1 cellular context compared by ENCODE assay signal in the genomic region with DNA sequence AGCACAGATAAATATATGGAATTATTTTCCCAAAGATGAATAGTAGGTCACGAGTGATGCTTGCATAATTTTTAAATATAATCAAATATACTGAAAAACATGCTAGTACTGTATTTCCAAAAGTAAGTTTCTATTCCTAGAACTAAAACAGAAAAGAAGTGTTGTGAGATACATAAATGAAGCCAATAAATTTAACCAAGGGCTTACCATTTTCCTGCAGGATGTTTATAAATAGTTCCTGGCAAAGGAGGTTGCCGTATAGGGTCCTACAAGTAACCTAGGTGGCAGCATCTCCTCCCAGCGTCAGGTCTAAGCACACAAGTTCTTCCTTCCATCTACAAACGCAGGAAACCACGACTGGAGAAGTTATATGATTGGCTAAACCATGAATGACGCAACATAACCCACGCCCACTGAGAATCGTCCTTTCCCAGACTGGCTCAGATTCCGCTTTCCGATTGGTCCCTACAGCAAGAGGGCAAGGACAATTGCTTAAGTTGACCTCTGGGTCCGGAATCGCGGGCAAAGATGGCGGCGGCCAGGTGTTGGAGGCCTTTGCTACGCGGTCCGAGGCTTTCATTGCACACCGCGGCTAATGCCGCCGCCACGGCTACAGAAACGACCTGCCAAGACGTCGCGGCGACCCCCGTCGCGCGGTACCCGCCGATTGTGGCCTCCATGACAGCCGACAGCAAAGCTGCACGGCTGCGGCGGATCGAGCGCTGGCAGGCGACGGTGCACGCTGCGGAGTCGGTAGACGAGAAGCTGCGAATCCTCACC.
A peak's percentile ranks its signal among the peaks of the same experiment; 100 is the strongest.
TF ChIP-seq lines count a peak whose summit lies in the region.

MRPS30 (plus strand) TSS at position 513 of the 780 bp plus-strand sequence; CDS start at position 529, 16 bp downstream.

TF ChIP-seq in HEK293, 187 proteins besides CTCF, POLR2A, EP300 and RAD21 (continued from another document and continues in another):
- TF ChIP-seq, protein P1, sequence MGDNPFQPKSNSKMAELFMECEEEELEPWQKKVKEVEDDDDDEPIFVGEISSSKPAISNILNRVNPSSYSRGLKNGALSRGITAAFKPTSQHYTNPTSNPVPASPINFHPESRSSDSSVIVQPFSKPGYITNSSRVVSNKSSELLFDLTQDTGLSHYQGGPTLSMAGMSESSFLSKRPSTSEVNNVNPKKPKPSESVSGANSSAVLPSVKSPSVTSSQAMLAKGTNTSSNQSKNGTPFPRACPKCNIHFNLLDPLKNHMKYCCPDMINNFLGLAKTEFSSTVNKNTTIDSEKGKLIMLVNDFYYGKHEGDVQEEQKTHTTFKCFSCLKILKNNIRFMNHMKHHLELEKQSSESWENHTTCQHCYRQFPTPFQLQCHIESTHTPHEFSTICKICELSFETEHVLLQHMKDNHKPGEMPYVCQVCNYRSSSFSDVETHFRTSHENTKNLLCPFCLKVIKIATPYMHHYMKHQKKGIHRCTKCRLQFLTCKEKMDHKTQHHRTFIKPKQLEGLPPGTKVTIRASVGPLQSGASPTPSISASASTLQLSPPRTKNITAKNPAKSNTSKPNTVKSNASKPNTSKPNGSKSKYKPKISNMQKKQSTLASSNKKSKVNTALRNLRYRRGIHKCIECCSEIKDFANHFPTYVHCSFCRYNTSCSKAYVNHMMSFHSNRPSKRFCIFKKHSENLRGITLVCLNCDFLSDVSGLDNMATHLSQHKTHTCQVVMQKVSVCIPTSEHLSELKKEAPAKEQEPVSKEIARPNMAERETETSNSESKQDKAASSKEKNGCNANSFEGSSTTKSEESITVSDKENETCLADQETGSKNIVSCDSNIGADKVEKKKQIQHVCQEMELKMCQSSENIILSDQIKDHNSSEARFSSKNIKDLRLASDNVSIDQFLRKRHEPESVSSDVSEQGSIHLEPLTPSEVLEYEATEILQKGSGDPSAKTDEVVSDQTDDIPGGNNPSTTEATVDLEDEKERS (tag by site-specific recombination; IDR thresholded peaks at IDR 0.05): no peak
- peak; percentile 98 for TF ChIP-seq YY2 (tag by site-specific recombination; IDR thresholded peaks at IDR 0.05)
- no peak for TF ChIP-seq ZNF174 (tag by site-specific recombination; IDR thresholded peaks at IDR 0.05)
- no peak for TF ChIP-seq ZNF544 (tag by site-specific recombination; IDR thresholded peaks at IDR 0.05)
- TF ChIP-seq ZNF473 (tag by site-specific recombination; IDR thresholded peaks at IDR 0.05): no peak
- TF ChIP-seq ZNF350 (tag by site-specific recombination; IDR thresholded peaks at IDR 0.05): no peak
- TF ChIP-seq, protein P2, sequence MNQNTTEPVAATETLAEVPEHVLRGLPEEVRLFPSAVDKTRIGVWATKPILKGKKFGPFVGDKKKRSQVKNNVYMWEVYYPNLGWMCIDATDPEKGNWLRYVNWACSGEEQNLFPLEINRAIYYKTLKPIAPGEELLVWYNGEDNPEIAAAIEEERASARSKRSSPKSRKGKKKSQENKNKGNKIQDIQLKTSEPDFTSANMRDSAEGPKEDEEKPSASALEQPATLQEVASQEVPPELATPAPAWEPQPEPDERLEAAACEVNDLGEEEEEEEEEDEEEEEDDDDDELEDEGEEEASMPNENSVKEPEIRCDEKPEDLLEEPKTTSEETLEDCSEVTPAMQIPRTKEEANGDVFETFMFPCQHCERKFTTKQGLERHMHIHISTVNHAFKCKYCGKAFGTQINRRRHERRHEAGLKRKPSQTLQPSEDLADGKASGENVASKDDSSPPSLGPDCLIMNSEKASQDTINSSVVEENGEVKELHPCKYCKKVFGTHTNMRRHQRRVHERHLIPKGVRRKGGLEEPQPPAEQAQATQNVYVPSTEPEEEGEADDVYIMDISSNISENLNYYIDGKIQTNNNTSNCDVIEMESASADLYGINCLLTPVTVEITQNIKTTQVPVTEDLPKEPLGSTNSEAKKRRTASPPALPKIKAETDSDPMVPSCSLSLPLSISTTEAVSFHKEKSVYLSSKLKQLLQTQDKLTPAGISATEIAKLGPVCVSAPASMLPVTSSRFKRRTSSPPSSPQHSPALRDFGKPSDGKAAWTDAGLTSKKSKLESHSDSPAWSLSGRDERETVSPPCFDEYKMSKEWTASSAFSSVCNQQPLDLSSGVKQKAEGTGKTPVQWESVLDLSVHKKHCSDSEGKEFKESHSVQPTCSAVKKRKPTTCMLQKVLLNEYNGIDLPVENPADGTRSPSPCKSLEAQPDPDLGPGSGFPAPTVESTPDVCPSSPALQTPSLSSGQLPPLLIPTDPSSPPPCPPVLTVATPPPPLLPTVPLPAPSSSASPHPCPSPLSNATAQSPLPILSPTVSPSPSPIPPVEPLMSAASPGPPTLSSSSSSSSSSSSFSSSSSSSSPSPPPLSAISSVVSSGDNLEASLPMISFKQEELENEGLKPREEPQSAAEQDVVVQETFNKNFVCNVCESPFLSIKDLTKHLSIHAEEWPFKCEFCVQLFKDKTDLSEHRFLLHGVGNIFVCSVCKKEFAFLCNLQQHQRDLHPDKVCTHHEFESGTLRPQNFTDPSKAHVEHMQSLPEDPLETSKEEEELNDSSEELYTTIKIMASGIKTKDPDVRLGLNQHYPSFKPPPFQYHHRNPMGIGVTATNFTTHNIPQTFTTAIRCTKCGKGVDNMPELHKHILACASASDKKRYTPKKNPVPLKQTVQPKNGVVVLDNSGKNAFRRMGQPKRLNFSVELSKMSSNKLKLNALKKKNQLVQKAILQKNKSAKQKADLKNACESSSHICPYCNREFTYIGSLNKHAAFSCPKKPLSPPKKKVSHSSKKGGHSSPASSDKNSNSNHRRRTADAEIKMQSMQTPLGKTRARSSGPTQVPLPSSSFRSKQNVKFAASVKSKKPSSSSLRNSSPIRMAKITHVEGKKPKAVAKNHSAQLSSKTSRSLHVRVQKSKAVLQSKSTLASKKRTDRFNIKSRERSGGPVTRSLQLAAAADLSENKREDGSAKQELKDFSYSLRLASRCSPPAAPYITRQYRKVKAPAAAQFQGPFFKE (tag by site-specific recombination; IDR thresholded peaks at IDR 0.05; ENCODE audit: borderline replicate concordance): no peak
- TF ChIP-seq ZNF488 (tag by site-specific recombination; IDR thresholded peaks at IDR 0.05): no peak
- TF ChIP-seq ZNF132 (tag by site-specific recombination; IDR thresholded peaks at IDR 0.05; ENCODE audit: borderline replicate concordance): no peak
- no peak for TF ChIP-seq ZFHX2 (tag by site-specific recombination; conservative IDR thresholded peaks at IDR 0.05)
- peak; percentile 57 for TF ChIP-seq SP3 (tag by site-specific recombination; IDR thresholded peaks at IDR 0.05)
- TF ChIP-seq ZBTB21 (tag by site-specific recombination; IDR thresholded peaks at IDR 0.05): peak; percentile 86
- TF ChIP-seq, protein P3, sequence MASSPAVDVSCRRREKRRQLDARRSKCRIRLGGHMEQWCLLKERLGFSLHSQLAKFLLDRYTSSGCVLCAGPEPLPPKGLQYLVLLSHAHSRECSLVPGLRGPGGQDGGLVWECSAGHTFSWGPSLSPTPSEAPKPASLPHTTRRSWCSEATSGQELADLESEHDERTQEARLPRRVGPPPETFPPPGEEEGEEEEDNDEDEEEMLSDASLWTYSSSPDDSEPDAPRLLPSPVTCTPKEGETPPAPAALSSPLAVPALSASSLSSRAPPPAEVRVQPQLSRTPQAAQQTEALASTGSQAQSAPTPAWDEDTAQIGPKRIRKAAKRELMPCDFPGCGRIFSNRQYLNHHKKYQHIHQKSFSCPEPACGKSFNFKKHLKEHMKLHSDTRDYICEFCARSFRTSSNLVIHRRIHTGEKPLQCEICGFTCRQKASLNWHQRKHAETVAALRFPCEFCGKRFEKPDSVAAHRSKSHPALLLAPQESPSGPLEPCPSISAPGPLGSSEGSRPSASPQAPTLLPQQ (tag by site-specific recombination; IDR thresholded peaks at IDR 0.05): peak; percentile 53; the same call in 1 of the 2 replicates
- no peak for TF ChIP-seq ZNF311 (tag by site-specific recombination; IDR thresholded peaks at IDR 0.05; ENCODE audit: borderline replicate concordance)
- TF ChIP-seq, protein P4, sequence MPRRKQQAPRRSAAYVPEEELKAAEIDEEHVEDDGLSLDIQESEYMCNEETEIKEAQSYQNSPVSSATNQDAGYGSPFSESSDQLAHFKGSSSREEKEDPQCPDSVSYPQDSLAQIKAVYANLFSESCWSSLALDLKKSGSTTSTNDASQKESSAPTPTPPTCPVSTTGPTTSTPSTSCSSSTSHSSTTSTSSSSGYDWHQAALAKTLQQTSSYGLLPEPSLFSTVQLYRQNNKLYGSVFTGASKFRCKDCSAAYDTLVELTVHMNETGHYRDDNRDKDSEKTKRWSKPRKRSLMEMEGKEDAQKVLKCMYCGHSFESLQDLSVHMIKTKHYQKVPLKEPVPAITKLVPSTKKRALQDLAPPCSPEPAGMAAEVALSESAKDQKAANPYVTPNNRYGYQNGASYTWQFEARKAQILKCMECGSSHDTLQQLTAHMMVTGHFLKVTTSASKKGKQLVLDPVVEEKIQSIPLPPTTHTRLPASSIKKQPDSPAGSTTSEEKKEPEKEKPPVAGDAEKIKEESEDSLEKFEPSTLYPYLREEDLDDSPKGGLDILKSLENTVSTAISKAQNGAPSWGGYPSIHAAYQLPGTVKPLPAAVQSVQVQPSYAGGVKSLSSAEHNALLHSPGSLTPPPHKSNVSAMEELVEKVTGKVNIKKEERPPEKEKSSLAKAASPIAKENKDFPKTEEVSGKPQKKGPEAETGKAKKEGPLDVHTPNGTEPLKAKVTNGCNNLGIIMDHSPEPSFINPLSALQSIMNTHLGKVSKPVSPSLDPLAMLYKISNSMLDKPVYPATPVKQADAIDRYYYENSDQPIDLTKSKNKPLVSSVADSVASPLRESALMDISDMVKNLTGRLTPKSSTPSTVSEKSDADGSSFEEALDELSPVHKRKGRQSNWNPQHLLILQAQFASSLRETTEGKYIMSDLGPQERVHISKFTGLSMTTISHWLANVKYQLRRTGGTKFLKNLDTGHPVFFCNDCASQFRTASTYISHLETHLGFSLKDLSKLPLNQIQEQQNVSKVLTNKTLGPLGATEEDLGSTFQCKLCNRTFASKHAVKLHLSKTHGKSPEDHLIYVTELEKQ (tag by site-specific recombination; IDR thresholded peaks at IDR 0.05; ENCODE audit: borderline replicate concordance): no peak
- no peak for TF ChIP-seq ZNF114 (tag by site-specific recombination; IDR thresholded peaks at IDR 0.05)
- TF ChIP-seq ZNF157 (tag by site-specific recombination; IDR thresholded peaks at IDR 0.05): no peak
- TF ChIP-seq ZBTB20 (tag by site-specific recombination; IDR thresholded peaks at IDR 0.05): no peak
- TF ChIP-seq, protein P5, sequence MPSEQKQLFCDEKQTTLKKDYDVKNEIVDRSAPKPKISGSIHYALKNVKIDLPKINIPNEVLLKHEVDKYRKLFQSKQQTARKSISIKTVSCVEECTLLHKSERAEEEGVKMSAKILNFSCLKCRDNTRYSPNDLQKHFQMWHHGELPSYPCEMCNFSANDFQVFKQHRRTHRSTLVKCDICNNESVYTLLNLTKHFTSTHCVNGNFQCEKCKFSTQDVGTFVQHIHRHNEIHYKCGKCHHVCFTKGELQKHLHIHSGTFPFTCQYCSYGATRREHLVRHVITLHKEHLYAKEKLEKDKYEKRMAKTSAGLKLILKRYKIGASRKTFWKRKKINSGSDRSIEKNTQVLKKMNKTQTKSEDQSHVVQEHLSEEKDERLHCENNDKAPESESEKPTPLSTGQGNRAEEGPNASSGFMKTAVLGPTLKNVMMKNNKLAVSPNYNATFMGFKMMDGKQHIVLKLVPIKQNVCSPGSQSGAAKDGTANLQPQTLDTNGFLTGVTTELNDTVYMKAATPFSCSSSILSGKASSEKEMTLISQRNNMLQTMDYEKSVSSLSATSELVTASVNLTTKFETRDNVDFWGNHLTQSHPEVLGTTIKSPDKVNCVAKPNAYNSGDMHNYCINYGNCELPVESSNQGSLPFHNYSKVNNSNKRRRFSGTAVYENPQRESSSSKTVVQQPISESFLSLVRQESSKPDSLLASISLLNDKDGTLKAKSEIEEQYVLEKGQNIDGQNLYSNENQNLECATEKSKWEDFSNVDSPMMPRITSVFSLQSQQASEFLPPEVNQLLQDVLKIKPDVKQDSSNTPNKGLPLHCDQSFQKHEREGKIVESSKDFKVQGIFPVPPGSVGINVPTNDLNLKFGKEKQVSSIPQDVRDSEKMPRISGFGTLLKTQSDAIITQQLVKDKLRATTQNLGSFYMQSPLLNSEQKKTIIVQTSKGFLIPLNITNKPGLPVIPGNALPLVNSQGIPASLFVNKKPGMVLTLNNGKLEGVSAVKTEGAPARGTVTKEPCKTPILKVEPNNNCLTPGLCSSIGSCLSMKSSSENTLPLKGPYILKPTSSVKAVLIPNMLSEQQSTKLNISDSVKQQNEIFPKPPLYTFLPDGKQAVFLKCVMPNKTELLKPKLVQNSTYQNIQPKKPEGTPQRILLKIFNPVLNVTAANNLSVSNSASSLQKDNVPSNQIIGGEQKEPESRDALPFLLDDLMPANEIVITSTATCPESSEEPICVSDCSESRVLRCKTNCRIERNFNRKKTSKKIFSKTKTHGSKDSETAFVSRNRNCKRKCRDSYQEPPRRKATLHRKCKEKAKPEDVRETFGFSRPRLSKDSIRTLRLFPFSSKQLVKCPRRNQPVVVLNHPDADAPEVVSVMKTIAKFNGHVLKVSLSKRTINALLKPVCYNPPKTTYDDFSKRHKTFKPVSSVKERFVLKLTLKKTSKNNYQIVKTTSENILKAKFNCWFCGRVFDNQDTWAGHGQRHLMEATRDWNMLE (tag by site-specific recombination; conservative IDR thresholded peaks at IDR 0.05; ENCODE audit: low read depth): peak; percentile 79
- no peak for TF ChIP-seq ZNF280C (tag by site-specific recombination; IDR thresholded peaks at IDR 0.05)
- TF ChIP-seq AEBP2 (tag by site-specific recombination; IDR thresholded peaks at IDR 0.05; ENCODE audit: borderline replicate concordance): no peak
- no peak for TF ChIP-seq MZF1 (tag by site-specific recombination; IDR thresholded peaks at IDR 0.05; ENCODE audit: borderline replicate concordance)
